12 cellular contexts compared by ENCODE assay signal in the genomic region with DNA sequence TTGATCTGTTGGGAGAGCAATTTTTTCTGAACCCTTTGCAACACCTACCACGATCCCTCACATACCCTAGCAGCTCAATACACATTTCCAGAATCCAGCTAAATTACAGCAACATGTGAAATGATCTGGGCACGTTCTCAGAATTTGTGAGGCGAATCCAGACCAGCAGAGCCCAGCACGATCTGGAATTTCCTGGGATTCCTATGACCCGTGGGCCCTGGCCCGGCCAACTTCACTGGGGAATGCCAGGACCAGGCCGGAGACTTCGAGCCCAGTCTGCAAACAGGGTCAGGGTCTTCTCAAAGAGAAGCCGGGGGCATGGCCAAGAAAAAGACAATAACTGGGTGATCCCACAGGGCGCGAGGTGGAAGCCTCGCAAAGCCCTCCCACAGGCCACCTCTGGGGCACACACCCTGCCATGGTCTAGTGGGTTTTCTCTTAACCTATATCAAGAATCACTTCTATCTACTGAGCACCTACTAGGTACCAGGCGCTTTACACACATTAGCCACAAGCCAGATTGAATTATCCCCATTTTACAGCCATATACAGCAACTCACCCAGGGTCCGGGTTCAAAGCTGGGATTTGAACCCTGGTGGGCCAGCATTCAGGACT. TPM values are rescaled to one million over a fixed set of nuclear protein-coding genes. Genes with fewer than 3 reads are reported as not detected.
DNase-seq lines count a peak whose midpoint lies in the region; ATAC-seq, FAIRE-seq and TF ChIP-seq lines count a peak whose summit lies in the region.
"Had no signal": no experiment of that assay in that cellular context is flagged by ENCODE, and none has a peak within 500 bp of the region (broad histone marks: within the 10 kb centered on the region; RNA-seq: fewer than 3 reads in every experiment).

No MANE protein-coding gene starts in this region.

- no peaks in the 10 kb centered on the region for H3K27me3 ChIP-seq in heart right ventricle
- H3K27me3 ChIP-seq in left ventricle myocardium inferior (ENCODE audit: low read depth), result no peaks in the 10 kb centered on the region
- H3K27me3 ChIP-seq: body of pancreas had no signal

- intact Hi-C loops in heart right ventricle (cut with DNase I), result no loop called here
- intact Hi-C loops in Right ventricle myocardium superior (cut with DNase I), result no loop called here
- intact Hi-C loops in left ventricle myocardium inferior (cut with micrococcal nuclease), result no loop called here

- H3K27ac ChIP-seq in heart right ventricle (peak overlapping the region in 9 of 10 donors; percentile 47 to 98 (median 67)), left ventricle myocardium inferior (replicated peaks) (peak overlapping the region; percentile 92)
- H3K27ac ChIP-seq: body of pancreas had no signal

- H3K27me3 Mint-ChIP-seq in progenitor cell of endocrine pancreas, result no peaks in the 10 kb centered on the region

- peaks cover 0 to 12% (median 0%) of the 10 kb centered on the region in 9 donors for H3K36me3 ChIP-seq in heart right ventricle
- H3K36me3 ChIP-seq in left ventricle myocardium inferior, result peaks cover 9% of the 10 kb centered on the region

- peaks cover 40% of the 10 kb centered on the region for H3K4me1 Mint-ChIP-seq in progenitor cell of endocrine pancreas (ENCODE audit: low read depth)

- FAIRE-seq in frontal cortex (lab: Jason Lieb, UNC), result no peak
- FAIRE-seq: TTC549 had no signal

- peaks cover 48 to 100% (median 90%) of the 10 kb centered on the region in 9 donors for H3K4me1 ChIP-seq in heart right ventricle
- H3K4me1 ChIP-seq in left ventricle myocardium inferior, result peaks cover 100% of the 10 kb centered on the region

- H3K4me3 Mint-ChIP-seq in progenitor cell of endocrine pancreas (ENCODE audit: low read depth), result no peak overlapping the region

- TF ChIP-seq CTCF in heart right ventricle (IDR thresholded peaks at IDR 0.05), result no peak
- TF ChIP-seq CTCF in left ventricle myocardium inferior (IDR thresholded peaks at IDR 0.05; ENCODE audit: borderline replicate concordance), result no peak
- no peak for TF ChIP-seq CTCF in progenitor cell of endocrine pancreas (IDR thresholded peaks at IDR 0.05; ENCODE audit: unreplicated experiment)

- H3K4me3 ChIP-seq in heart right ventricle (no peak overlapping the region), left ventricle myocardium inferior (no peak overlapping the region)
- H3K4me3 ChIP-seq: body of pancreas had no signal

- H3K9me3 ChIP-seq in heart right ventricle (no peaks in the 10 kb centered on the region), left ventricle myocardium inferior (replicated peaks) (no peaks in the 10 kb centered on the region)
- H3K9me3 ChIP-seq: body of pancreas had no signal

- ATAC-seq in heart right ventricle (no peak), Right ventricle myocardium superior (ENCODE audit: poor library complexity) (no peak), HG03196 (IDR thresholded peaks at IDR 0.05; ENCODE audit: unreplicated experiment) (no peak)
- ATAC-seq: body of pancreas had no signal

- no peaks in the 10 kb centered on the region for H3K9me3 Mint-ChIP-seq in progenitor cell of endocrine pancreas (ENCODE audit: low read depth)

- H3K36me3 Mint-ChIP-seq in progenitor cell of endocrine pancreas (ENCODE audit: insufficient read depth), result peaks cover 3% of the 10 kb centered on the region

- DNase-seq in heart right ventricle (no peak), Right ventricle myocardium superior (no peak), left ventricle myocardium inferior (no peak), progenitor cell of endocrine pancreas (ENCODE audit: low spot score, unreplicated experiment) (no peak), frontal cortex (ENCODE audit: low spot score in 2 of 2) (no peak), DMS153 (lab: John Stamatoyannopoulos, UW) (no peak), NCI-H446 treated with DMSO at 0.1 percent for 48 hours (lab: John Stamatoyannopoulos, UW) (no peak)
- DNase-seq: activated T-cell treated with anti-CD3 and anti-CD28 coated beads, Interleukin-2, amount 50 U/mL, for 1 hour; body of pancreas; NCI-H526 treated with DMSO at 0.1 percent for 48 hours had no signal

- H3K27ac Mint-ChIP-seq in progenitor cell of endocrine pancreas, result peak overlapping the region; percentile 25

- 62 to 67% methylated on average over 14 of the region's 14 CpGs for WGBS in heart right ventricle, 2 donors

RNA-seq across cellular contexts. Expression of a gene that starts 33.8 kb away (rescaled TPM):
- 10 to 100 TPM; 19.0 to 42.9 (median 31.3) TPM for total RNA-seq in heart right ventricle
- 10 to 100 TPM; 11.6 to 25.5 TPM for polyA plus RNA-seq in heart right ventricle
- total RNA-seq in Right ventricle myocardium superior, result 38.1 TPM
- 53.4 TPM for total RNA-seq in left ventricle myocardium inferior
- total RNA-seq in progenitor cell of endocrine pancreas, result 36.8 and 39.8 TPM in 2 replicates
- total RNA-seq in frontal cortex, result 23.2 TPM
